In the genomic region with DNA sequence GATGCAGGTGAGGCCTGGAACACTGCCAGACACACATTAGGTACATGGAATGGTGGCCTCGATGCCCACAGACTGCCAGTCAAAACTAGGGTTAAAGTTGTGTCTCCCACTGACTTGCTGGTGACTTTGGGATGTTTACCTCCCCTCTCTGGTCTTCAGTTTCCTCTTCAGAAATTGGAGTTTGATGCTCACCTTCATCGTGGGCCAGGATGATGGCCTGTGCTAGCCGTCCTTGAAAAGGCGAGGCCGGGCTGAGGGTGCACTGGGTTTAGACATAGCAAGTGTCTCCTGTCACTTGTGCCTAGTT, we compare ENCODE assay signal across 9 cellular contexts. TPM values are rescaled to one million over a fixed set of nuclear protein-coding genes. Genes with fewer than 3 reads are reported as not detected.
A peak's percentile ranks its signal among the peaks of the same experiment; 100 is the strongest.
DNase-seq lines count a peak whose midpoint lies in the region; ATAC-seq and TF ChIP-seq lines count a peak whose summit lies in the region.
"Had no signal": no experiment of that assay in that cellular context is flagged by ENCODE, and none has a peak within 500 bp of the region (broad histone marks: within the 10 kb centered on the region; RNA-seq: fewer than 3 reads in every experiment).

No MANE protein-coding gene starts in this region.

- H3F3A ChIP-seq in OCI-LY1 (ENCODE audit: insufficient read depth, low read length), result no peaks in the 10 kb centered on the region; the same call in 1 of the 2 replicates

- peaks cover 27% of the 10 kb centered on the region for H3K36me3 Mint-ChIP-seq in Calu3 (ENCODE audit: insufficient read depth, unreplicated experiment)

- H3K4me1 ChIP-seq in OCI-LY1 (ENCODE audit: insufficient read depth, low read length, severe bottlenecking), result peaks cover 10% of the 10 kb centered on the region
- peaks cover 11% of the 10 kb centered on the region for H3K4me1 ChIP-seq in effector memory CD4-positive, alpha-beta T cell (ENCODE audit: control insufficient read depth, insufficient read depth, low read length, poor library complexity, severe bottlenecking)
- peaks cover 3% of the 10 kb centered on the region for H3K4me1 ChIP-seq in neuron (ENCODE audit: insufficient read depth, low read length)

- H3K4me1 Mint-ChIP-seq in Calu3 (ENCODE audit: low read depth, unreplicated experiment), result peaks cover 27% of the 10 kb centered on the region

- no peaks in the 10 kb centered on the region for H3K27me3 ChIP-seq in OCI-LY1 (ENCODE audit: insufficient read depth, low read length)
- H3K27me3 ChIP-seq in effector memory CD4-positive, alpha-beta T cell (replicated peaks; ENCODE audit: control insufficient read depth, insufficient read depth, low read length, poor library complexity, severe bottlenecking), result peaks cover 3% of the 10 kb centered on the region
- H3K27me3 ChIP-seq in neuron (ENCODE audit: insufficient read depth, low read length), result peaks cover 45% of the 10 kb centered on the region

- 0 out of 2 replicates have a peak overlapping the region, but pooled peaks have one; percentile 2 for H2AFZ ChIP-seq in OCI-LY1 (ENCODE audit: low read length)
- peak overlapping the region; percentile 99 for H2AFZ ChIP-seq in neuron (ENCODE audit: low read depth, low read length)

- H3K9me3 ChIP-seq in OCI-LY1 (ENCODE audit: low read length), result no peaks in the 10 kb centered on the region
- no peaks in the 10 kb centered on the region for H3K9me3 ChIP-seq in effector memory CD4-positive, alpha-beta T cell (ENCODE audit: control insufficient read depth, low read length)
- H3K9me3 ChIP-seq in neuron (ENCODE audit: low read length), result no peaks in the 10 kb centered on the region

- ATAC-seq in HG02763 (IDR thresholded peaks at IDR 0.05; ENCODE audit: unreplicated experiment), result no peak

- no peaks in the 10 kb centered on the region for H4K20me1 ChIP-seq in OCI-LY1 (ENCODE audit: insufficient read depth, low read length)

- no TSS peak for BruUV-seq in Calu3 (replicated peaks; lab: Mats Ljungman, UMichigan)

- intact Hi-C loops in Calu3 (cut with micrococcal nuclease; ENCODE audit: unreplicated experiment), result loop anchor here (5.0 kb wide), 1 partner anchor 92 kb away; no protein-coding TSS in a partner anchor

- no peaks in the 10 kb centered on the region for H3K27me3 Mint-ChIP-seq in Calu3 (ENCODE audit: unreplicated experiment)

- H3K27ac ChIP-seq in OCI-LY1 (ENCODE audit: low read depth, low read length, poor library complexity, severe bottlenecking) (no peak overlapping the region), substantia nigra (ENCODE audit: low read depth, low read length, poor library complexity, severe bottlenecking) (no peak overlapping the region)
- no peak overlapping the region for H3K27ac ChIP-seq in effector memory CD4-positive, alpha-beta T cell (ENCODE audit: insufficient read depth, low read length, poor library complexity, severe bottlenecking)

- CTCF ChIA-PET in Calu3 (lab: Charles Lee), result no interaction called here

- H3K9me2 ChIP-seq in OCI-LY1 (ENCODE audit: low read depth, low read length), result no peaks in the 10 kb centered on the region

- no peak for DNase-seq in Calu3
- DNase-seq in effector memory CD4-positive, alpha-beta T cell, result no peak
- no peak for DNase-seq in SIG-M5 (lab: John Stamatoyannopoulos, UW)
- no peak for DNase-seq in NK-92 (lab: John Stamatoyannopoulos, UW; ENCODE audit: unreplicated experiment)
- DNase-seq in substantia nigra (lab: John Stamatoyannopoulos, UW), result no peak

- no peaks in the 10 kb centered on the region for H3K79me2 ChIP-seq in OCI-LY1 (ENCODE audit: insufficient read depth, low read length)

- peak overlapping the region; percentile 71 for H3K27ac Mint-ChIP-seq in Calu3 (ENCODE audit: unreplicated experiment)

- no peaks in the 10 kb centered on the region for H3K9me3 Mint-ChIP-seq in Calu3 (ENCODE audit: low read depth, unreplicated experiment)

- H3K4me3 Mint-ChIP-seq in Calu3 (ENCODE audit: low read depth, unreplicated experiment), result peak overlapping the region; percentile 61

- H3K4me2 ChIP-seq in OCI-LY1 (ENCODE audit: low read length), result peak overlapping the region; percentile 81

- H3K36me3 ChIP-seq in OCI-LY1 (ENCODE audit: insufficient read depth, low read length), result no peaks in the 10 kb centered on the region
- H3K36me3 ChIP-seq in effector memory CD4-positive, alpha-beta T cell (ENCODE audit: control insufficient read depth, insufficient read depth, low read length), result no peaks in the 10 kb centered on the region
- H3K36me3 ChIP-seq in neuron (ENCODE audit: insufficient read depth, low read length), result no peaks in the 10 kb centered on the region

- H3K4me3 ChIP-seq in OCI-LY1 (ENCODE audit: low read depth, low read length, poor library complexity, severe bottlenecking) (peak overlapping the region; percentile 71), neuron (ENCODE audit: low read length) (peak overlapping the region; percentile 72)
- peak overlapping the region; percentile 67 for H3K4me3 ChIP-seq in effector memory CD4-positive, alpha-beta T cell (ENCODE audit: insufficient read depth, low read depth, low read length, poor library complexity, severe bottlenecking)

- peak overlapping the region; percentile 63; the same call in 1 of the 2 replicates for H3K9ac ChIP-seq in OCI-LY1 (ENCODE audit: low read length)

- no peak for TF ChIP-seq CTCF in Calu3 (IDR thresholded peaks at IDR 0.05; ENCODE audit: unreplicated experiment)
- no peak for TF ChIP-seq CTCF in OCI-LY1 (IDR thresholded peaks at IDR 0.05; ENCODE audit: low read length)

RNA-seq across cellular contexts. Expression of gene FOXE1, which starts 49.0 kb away (rescaled TPM):
- total RNA-seq in Calu3 (2022), result 9.1 and 12.0 TPM in 2 replicates
- total RNA-seq: right cardiac atrium had no signal
